Comparison of ENCODE assay signal across 10 cellular contexts in the genomic region with DNA sequence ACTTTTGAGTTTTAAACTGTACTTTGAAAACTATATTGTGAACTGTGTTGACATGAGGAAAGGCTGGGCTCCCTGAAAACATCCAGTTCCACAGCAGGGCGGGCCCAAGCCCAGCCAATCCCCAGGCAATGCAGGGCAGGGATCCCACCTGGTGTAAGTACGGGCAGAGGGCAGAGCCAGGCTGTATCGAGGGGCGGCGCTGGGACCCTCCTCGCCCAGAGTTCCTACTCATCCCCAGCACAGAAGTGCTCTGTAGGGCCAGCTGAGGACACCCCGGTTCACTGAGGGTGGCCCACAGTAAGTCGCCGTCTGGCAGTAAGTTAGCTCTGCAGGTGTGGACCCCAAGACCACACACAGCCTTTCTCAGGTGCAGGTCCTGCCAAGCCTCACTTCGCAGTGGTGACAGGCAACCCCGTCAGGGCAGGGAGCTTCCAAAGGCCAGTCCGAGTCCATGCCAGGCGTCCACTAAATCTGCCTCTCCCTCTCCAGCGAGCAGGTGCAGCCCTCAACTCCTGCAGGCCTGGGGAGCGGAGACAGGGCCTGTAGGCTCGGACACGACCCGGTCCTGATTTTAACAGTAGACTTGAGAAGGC. TPM values are rescaled to one million over a fixed set of nuclear protein-coding genes. Genes with fewer than 3 reads are reported as not detected.
DNase-seq lines count a peak whose midpoint lies in the region; ATAC-seq lines count a peak whose summit lies in the region.
"Had no signal": no experiment of that assay in that cellular context is flagged by ENCODE, and none has a peak within 500 bp of the region (broad histone marks: within the 10 kb centered on the region; RNA-seq: fewer than 3 reads in every experiment).

No MANE protein-coding gene starts in this region.

- CTCF ChIA-PET in activated CD4-positive, alpha-beta memory T cell treated with anti-CD3 and anti-CD28 coated beads, Interleukin-2, amount 10 ng/mL, durations not matched to agents 7 days and 5 days (lab: Charles Lee): no interaction called here

- peak overlapping the region; percentile 81 for H3K4me3 Mint-ChIP-seq in activated CD4-positive, alpha-beta memory T cell treated with anti-CD3 and anti-CD28 coated beads, Interleukin-2, amount 10 ng/mL, durations not matched to agents 7 days and 5 days
- H3K4me3 Mint-ChIP-seq in stimulated activated naive CD8-positive, alpha-beta T cell treated with anti-CD3 and anti-CD28 coated beads, Interleukin-15, amount 100 ng/mL, for 72 hours: peak overlapping the region; percentile 73 to 82

- H3K27me3 ChIP-seq in iPS-15b (ENCODE audit: control insufficient read depth, insufficient read depth, low read length): peaks cover 3% of the 10 kb centered on the region

- H3K27me3 Mint-ChIP-seq in activated CD4-positive, alpha-beta memory T cell treated with anti-CD3 and anti-CD28 coated beads, Interleukin-2, amount 10 ng/mL, durations not matched to agents 7 days and 5 days: no peaks in the 10 kb centered on the region
- no peaks in the 10 kb centered on the region for H3K27me3 Mint-ChIP-seq in stimulated activated naive CD8-positive, alpha-beta T cell treated with anti-CD3 and anti-CD28 coated beads, Interleukin-15, amount 100 ng/mL, for 72 hours

- peak; percentile 24 for DNase-seq in activated T-cell treated with anti-CD3 and anti-CD28 coated beads, Interleukin-2, amount 50 U/mL, for 1 hour
- DNase-seq in activated T-cell treated with anti-CD3 and anti-CD28 coated beads for 4 hours: no peak
- DNase-seq in activated CD4-positive, alpha-beta memory T cell treated with anti-CD3 and anti-CD28 coated beads, Interleukin-2, amount 10 ng/mL, durations not matched to agents 7 days and 5 days: no peak
- no peak for DNase-seq in stimulated activated naive CD8-positive, alpha-beta T cell treated with anti-CD3 and anti-CD28 coated beads, Interleukin-15, amount 100 ng/mL, for 72 hours
- no peak for DNase-seq in central memory CD4-positive, alpha-beta T cell
- no peak for DNase-seq in islet precursor cell
- DNase-seq in NCI-H2029 (lab: John Stamatoyannopoulos, UW): no peak
- DNase-seq: C1 segment of cervical spinal cord, NCI-H1092 had no signal

- H3K9ac ChIP-seq in iPS-15b (ENCODE audit: low read depth, low read length): no peak overlapping the region

- H3K27ac Mint-ChIP-seq in activated CD4-positive, alpha-beta memory T cell treated with anti-CD3 and anti-CD28 coated beads, Interleukin-2, amount 10 ng/mL, durations not matched to agents 7 days and 5 days: no peak overlapping the region
- H3K27ac Mint-ChIP-seq in stimulated activated naive CD8-positive, alpha-beta T cell treated with anti-CD3 and anti-CD28 coated beads, Interleukin-15, amount 100 ng/mL, for 72 hours: no peak overlapping the region

- no peaks in the 10 kb centered on the region for H3K9me3 ChIP-seq in iPS-15b (ENCODE audit: control insufficient read depth, insufficient read depth, low read length)

- peaks cover 15% of the 10 kb centered on the region for H3K4me1 ChIP-seq in iPS-15b (ENCODE audit: control insufficient read depth, insufficient read depth, low read length)

- H3K4me1 Mint-ChIP-seq in activated CD4-positive, alpha-beta memory T cell treated with anti-CD3 and anti-CD28 coated beads, Interleukin-2, amount 10 ng/mL, durations not matched to agents 7 days and 5 days: peaks cover 15% of the 10 kb centered on the region
- H3K4me1 Mint-ChIP-seq in stimulated activated naive CD8-positive, alpha-beta T cell treated with anti-CD3 and anti-CD28 coated beads, Interleukin-15, amount 100 ng/mL, for 72 hours: peaks cover 49% of the 10 kb centered on the region

- POLR2A ChIA-PET in activated CD4-positive, alpha-beta memory T cell treated with anti-CD3 and anti-CD28 coated beads, Interleukin-2, amount 10 ng/mL, durations not matched to agents 7 days and 5 days (lab: Charles Lee): interaction anchor here (1.8 to 3.3 kb wide), 4 partner anchors 10 to 49 kb away, joined by 4 to 25 read pairs (median 13); partner anchors contain the start of genes IRF7 and PHRF1

- no peak for ATAC-seq in stimulated activated naive CD8-positive, alpha-beta T cell treated with anti-CD3 and anti-CD28 coated beads, Interleukin-15, amount 100 ng/mL, for 72 hours

- H3K36me3 Mint-ChIP-seq in activated CD4-positive, alpha-beta memory T cell treated with anti-CD3 and anti-CD28 coated beads, Interleukin-2, amount 10 ng/mL, durations not matched to agents 7 days and 5 days (ENCODE audit: low read depth): peaks cover 13% of the 10 kb centered on the region

- peak overlapping the region; percentile 58 for H3K4me3 ChIP-seq in iPS-15b (ENCODE audit: low read depth, low read length)

- H3K36me3 ChIP-seq in iPS-15b (ENCODE audit: control insufficient read depth, insufficient read depth, low read length): peaks cover 21% of the 10 kb centered on the region

- no peaks in the 10 kb centered on the region for H3K9me3 Mint-ChIP-seq in activated CD4-positive, alpha-beta memory T cell treated with anti-CD3 and anti-CD28 coated beads, Interleukin-2, amount 10 ng/mL, durations not matched to agents 7 days and 5 days
- H3K9me3 Mint-ChIP-seq in stimulated activated naive CD8-positive, alpha-beta T cell treated with anti-CD3 and anti-CD28 coated beads, Interleukin-15, amount 100 ng/mL, for 72 hours: no peaks in the 10 kb centered on the region

RNA-seq across cellular contexts. Expression of gene RASSF7, which starts 6.4 kb away (rescaled TPM):
- total RNA-seq in activated CD4-positive, alpha-beta memory T cell treated with anti-CD3 and anti-CD28 coated beads, Interleukin-2, amount 10 ng/mL, durations not matched to agents 7 days and 5 days: 10 to 100 TPM; 32.7 to 32.8 TPM

RNA-seq across cellular contexts. Expression of gene LMNTD2, which starts 6.6 kb away (rescaled TPM):
- total RNA-seq in activated CD4-positive, alpha-beta memory T cell treated with anti-CD3 and anti-CD28 coated beads, Interleukin-2, amount 10 ng/mL, durations not matched to agents 7 days and 5 days: 1 to 10 TPM; 2.5 to 3.2 TPM

RNA-seq across cellular contexts. Expression of gene PHRF1, which starts 9.1 kb away (rescaled TPM):
- total RNA-seq in activated CD4-positive, alpha-beta memory T cell treated with anti-CD3 and anti-CD28 coated beads, Interleukin-2, amount 10 ng/mL, durations not matched to agents 7 days and 5 days: 10 to 100 TPM; 38.7 to 39.1 TPM

RNA-seq across cellular contexts. Expression of gene LRRC56, which starts 29.8 kb away (rescaled TPM):
- 1 to 10 TPM; 2.2 to 2.5 TPM for total RNA-seq in activated CD4-positive, alpha-beta memory T cell treated with anti-CD3 and anti-CD28 coated beads, Interleukin-2, amount 10 ng/mL, durations not matched to agents 7 days and 5 days

RNA-seq across cellular contexts. Expression of gene HRAS, which starts 31.8 kb away (rescaled TPM):
- 10 to 100 TPM; 45.1 to 52.5 TPM for total RNA-seq in activated CD4-positive, alpha-beta memory T cell treated with anti-CD3 and anti-CD28 coated beads, Interleukin-2, amount 10 ng/mL, durations not matched to agents 7 days and 5 days
